In genomic region chr12:120922279-120922678, GRCh38 we compare ENCODE assay signal across 12 cellular contexts. TPM values are rescaled to one million over a fixed set of nuclear protein-coding genes. Genes with fewer than 3 reads are reported as not detected.
A peak's percentile ranks its signal among the peaks of the same experiment; 100 is the strongest.
DNase-seq lines count a peak whose midpoint lies in the region; ATAC-seq and TF ChIP-seq lines count a peak whose summit lies in the region.
"Had no signal": no experiment of that assay in that cellular context is flagged by ENCODE, and none has a peak within 500 bp of the region (broad histone marks: within the 10 kb centered on the region; RNA-seq: fewer than 3 reads in every experiment).

No MANE protein-coding gene starts in this region.

- no peak overlapping the region for H3K27ac ChIP-seq in H9 (ENCODE audit: insufficient read length, low read depth, low read length)
- no peak overlapping the region for H3K27ac ChIP-seq in mesendoderm (ENCODE audit: low read depth, low read length)
- H3K27ac ChIP-seq: A549, C4-2B had no signal

- no peak overlapping the region for H3K9ac ChIP-seq in H9 (ENCODE audit: extremely low read depth, insufficient read length, low read length)
- H3K9ac ChIP-seq in mesendoderm (ENCODE audit: low read length), result no peak overlapping the region

- H3K23ac ChIP-seq in H9 (ENCODE audit: insufficient read length, low read depth, low read length), result no peak overlapping the region
- no peak overlapping the region for H3K23ac ChIP-seq in mesendoderm (ENCODE audit: low read length)

- H3K79me2 ChIP-seq in H9 (ENCODE audit: insufficient read depth, low read length), result no peaks in the 10 kb centered on the region
- no peaks in the 10 kb centered on the region for H3K79me2 ChIP-seq in mesendoderm (ENCODE audit: control insufficient read depth, insufficient read depth, low read length)

- H2BK120ac ChIP-seq in H9 (ENCODE audit: low read depth, low read length, poor library complexity, severe bottlenecking), result no peak overlapping the region
- H2BK120ac ChIP-seq in mesendoderm (ENCODE audit: low read depth, low read length), result no peak overlapping the region

- H2BK12ac ChIP-seq in H9 (ENCODE audit: insufficient read length, low read depth, low read length), result no peak overlapping the region

- H3K27me3 ChIP-seq in H9 (ENCODE audit: insufficient read depth, low read length) (no peaks in the 10 kb centered on the region), mesendoderm (ENCODE audit: insufficient read depth, low read length, poor library complexity) (no peaks in the 10 kb centered on the region)

- H3K79me1 ChIP-seq in H9 (ENCODE audit: insufficient read depth, low read depth, low read length, poor library complexity, severe bottlenecking), result no peaks in the 10 kb centered on the region
- no peaks in the 10 kb centered on the region for H3K79me1 ChIP-seq in mesendoderm (ENCODE audit: low read length)

- no CpG with 5 or more reads among the region's 3 CpGs for WGBS in H9 (ENCODE audit: extremely low coverage, insufficient read length, low lambda C conversion rate)
- no CpG with 5 or more reads among the region's 3 CpGs for WGBS in mesendoderm (ENCODE audit: extremely low coverage, insufficient coverage, low lambda C conversion rate)

- H3K4me3 ChIP-seq in mesendoderm (ENCODE audit: low read length), result no peak overlapping the region
- H3K4me3 ChIP-seq: A549 had no signal

- no peak overlapping the region for H3T11ph ChIP-seq in H9 (ENCODE audit: low read length)

- H3K36me3 Mint-ChIP-seq in H9 (ENCODE audit: insufficient read depth in 1 of 3, low read depth in 3 of 3) (no peaks in the 10 kb centered on the region), WTC11 (no peaks in the 10 kb centered on the region)
- H3K36me3 Mint-ChIP-seq: CD4-positive, alpha-beta memory T cell had no signal

- H3K27ac Mint-ChIP-seq in H9 (peak overlapping the region; percentile 86 to 93 (median 90); a peak in 4 of 7 replicates), WTC11 (peak overlapping the region; percentile 86)
- H3K27ac Mint-ChIP-seq: CD4-positive, alpha-beta memory T cell had no signal

- H3K23me2 ChIP-seq in H9 (ENCODE audit: insufficient read length, low read depth, low read length, poor library complexity, severe bottlenecking), result no peaks in the 10 kb centered on the region

- H3K9me3 Mint-ChIP-seq in H9 (peaks cover 1 to 6% of the 10 kb centered on the region in 2 experiments; a peak in 2 of 5 replicates), WTC11 (peaks cover 12% of the 10 kb centered on the region)

- H4K20me1 ChIP-seq in H9 (ENCODE audit: control insufficient read depth, insufficient read depth, insufficient read length), result no peaks in the 10 kb centered on the region

- H3K36me3 ChIP-seq in mesendoderm (ENCODE audit: control insufficient read depth, insufficient read depth, low read length), result no peaks in the 10 kb centered on the region
- H3K36me3 ChIP-seq: BE2C had no signal

- H3K4me3 Mint-ChIP-seq in H9 (no peak overlapping the region), WTC11 (no peak overlapping the region)
- H3K4me3 Mint-ChIP-seq: CD4-positive, alpha-beta memory T cell had no signal

- H3K18ac ChIP-seq in H9 (ENCODE audit: insufficient read length, low read depth, low read length) (no peak overlapping the region), mesendoderm (ENCODE audit: low read length) (no peak overlapping the region)

- no peaks in the 10 kb centered on the region for H3K27me3 Mint-ChIP-seq in H9 (ENCODE audit: low read depth)
- no peaks in the 10 kb centered on the region; the same call in 1 of the 2 replicates for H3K27me3 Mint-ChIP-seq in WTC11 (ENCODE audit: low read depth)
- H3K27me3 Mint-ChIP-seq: CD4-positive, alpha-beta memory T cell had no signal

- H2AFZ ChIP-seq in H9 (ENCODE audit: low read length), result no peak overlapping the region

- H2AK5ac ChIP-seq in H9 (ENCODE audit: insufficient read length, low read length) (no peak overlapping the region), mesendoderm (ENCODE audit: low read length) (no peak overlapping the region)

- ATAC-seq in WTC11, result peak; percentile 57
- ATAC-seq: A549 had no signal

- H3K4me1 Mint-ChIP-seq in H9 (peaks cover 21 to 22% of the 10 kb centered on the region in 2 experiments), WTC11 (peaks cover 27% of the 10 kb centered on the region)
- H3K4me1 Mint-ChIP-seq: CD4-positive, alpha-beta memory T cell had no signal

- H4K5ac ChIP-seq in H9 (ENCODE audit: insufficient read length, low read depth, low read length) (no peak overlapping the region), mesendoderm (ENCODE audit: low read length) (no peak overlapping the region)

- peaks cover 2% of the 10 kb centered on the region; the same call in 1 of the 2 replicates for H3K4me1 ChIP-seq in H9 (ENCODE audit: insufficient read depth, low read length)
- no peaks in the 10 kb centered on the region for H3K4me1 ChIP-seq in mesendoderm (ENCODE audit: control insufficient read depth, low read depth, low read length)
- H3K4me1 ChIP-seq: A549, BE2C had no signal

- H3K9me3 ChIP-seq in H9 (ENCODE audit: control insufficient read depth, low read depth, low read length), result no peaks in the 10 kb centered on the region
- H3K9me3 ChIP-seq: BE2C had no signal

- no peak for TF ChIP-seq CTCF in H9 (conservative IDR thresholded peaks at IDR 0.05)
- TF ChIP-seq CTCF in WTC11 (IDR thresholded peaks at IDR 0.05), result no peak

- CTCF ChIA-PET in WTC11 (lab: Charles Lee), result interaction anchor here (0.7 kb wide), 1 partner anchor 71 kb away, joined by 4 read pairs; no protein-coding TSS in a partner anchor

- no peak overlapping the region for H2BK20ac ChIP-seq in H9 (ENCODE audit: low read depth, low read length, poor library complexity, severe bottlenecking)

- no peak overlapping the region for H4K91ac ChIP-seq in H9 (ENCODE audit: insufficient read length, low read depth, low read length)

- H2BK5ac ChIP-seq in H9 (ENCODE audit: insufficient read length, low read length) (no peak overlapping the region), mesendoderm (ENCODE audit: low read length) (no peak overlapping the region)

- no peak overlapping the region for H3K4me2 ChIP-seq in H9 (ENCODE audit: insufficient read depth, insufficient read length, low read length)
- no peak overlapping the region for H3K4me2 ChIP-seq in mesendoderm (ENCODE audit: low read length)
- H3K4me2 ChIP-seq: A549 had no signal

- H3K4ac ChIP-seq in H9 (ENCODE audit: low read depth, low read length), result no peak overlapping the region
- H3K4ac ChIP-seq in mesendoderm (ENCODE audit: low read depth, low read length), result no peak overlapping the region

- H4K8ac ChIP-seq in H9 (replicated peaks; ENCODE audit: insufficient read length, low read depth, low read length) (no peak overlapping the region), mesendoderm (ENCODE audit: low read depth, low read length) (no peak overlapping the region)

- DNase-seq in H9, result peak; percentile 69
- DNase-seq in WTC11 (ENCODE audit: low spot score), result no peak
- DNase-seq in mesendoderm, result peak; percentile 22
- no peak for DNase-seq in NOMO-1 treated with dmso at 0.1 percent for 144 hours (lab: John Stamatoyannopoulos, UW; ENCODE audit: unreplicated experiment)
- DNase-seq in HuH-7 (ENCODE audit: low spot score), result no peak
- no peak for DNase-seq in NCI-H510A treated with DMSO at 0.1 percent for 48 hours (lab: John Stamatoyannopoulos, UW)
- DNase-seq: BE2C; CD4-positive, alpha-beta memory T cell; DMS79 had no signal

- H3K14ac ChIP-seq in H9 (ENCODE audit: insufficient read depth, low read length), result peak overlapping the region; percentile 47; the same call in 1 of the 2 replicates

- POLR2A ChIA-PET in WTC11 (lab: Charles Lee), result no interaction called here

- no peak overlapping the region for H3K56ac ChIP-seq in H9 (ENCODE audit: insufficient read length, low read depth, low read length)
- no peak overlapping the region for H3K56ac ChIP-seq in mesendoderm (ENCODE audit: low read length)

- H2BK15ac ChIP-seq in H9 (ENCODE audit: low read depth, low read length) (no peak overlapping the region), mesendoderm (replicated peaks; ENCODE audit: low read depth) (no peak overlapping the region)

TF ChIP-seq in WTC11, 78 proteins besides CTCF, POLR2A, EP300 and RAD21:
- TF ChIP-seq E2F1 (CRISPR knock-in tag; IDR thresholded peaks at IDR 0.05), result no peak
- TF ChIP-seq ZNF219 (CRISPR knock-in tag; IDR thresholded peaks at IDR 0.05; ENCODE audit: borderline replicate concordance), result no peak
- no peak for TF ChIP-seq RORB (CRISPR knock-in tag; IDR thresholded peaks at IDR 0.05)
- TF ChIP-seq AR (CRISPR knock-in tag; IDR thresholded peaks at IDR 0.05), result no peak
- TF ChIP-seq GABPB1 (CRISPR knock-in tag; IDR thresholded peaks at IDR 0.05), result no peak

RNA-seq across cellular contexts. Expression of gene SPPL3, which starts 18.1 kb away (rescaled TPM):
- 46.3 and 47.2 TPM in 2 replicates for total RNA-seq in H9 (2021)
- total RNA-seq in WTC11 (2021), result 32.5 to 35.5 TPM (median 33.8 TPM) in 3 replicates
- 44.3 TPM for polyA plus RNA-seq in mesendoderm (2013, experiment 1 of 2)
- 39.1 TPM for polyA plus RNA-seq in mesendoderm (2013, experiment 2 of 2)

RNA-seq across cellular contexts. Expression of gene HNF1A, which starts 56.1 kb away (rescaled TPM):
- total RNA-seq in H9 (2021) (not detected in 2 replicates), WTC11 (2021) (not detected in 3 replicates)
- polyA plus RNA-seq in mesendoderm (2013, experiment 1 of 2), result not detected
- not detected for polyA plus RNA-seq in mesendoderm (2013, experiment 2 of 2)
- total RNA-seq: CD4-positive, alpha-beta memory T cell had no signal
- polyA plus RNA-seq: AG04450; CD4-positive, alpha-beta memory T cell had no signal

Comparison
In these comparisons a context has a peak if more than half of its experiments do, and no peak if none do; other contexts are left out.
1. DNase-seq: peak in H9 (single experiment) and mesendoderm (single experiment); none in WTC11 (single experiment), NOMO-1 treated with dmso at 0.1 percent for 144 hours (single experiment), HuH-7 (single experiment) and NCI-H510A treated with DMSO at 0.1 percent for 48 hours (single experiment).